1 cellular context compared by ENCODE assay signal in genomic region chr11:73760680-73761402, GRCh38.
TF ChIP-seq lines count a peak whose summit lies in the region.

RAB6A (minus strand) TSS chr11:73761074; CDS start chr11:73760635, 439 bp downstream.

TF ChIP-seq in HepG2, 621 proteins besides CTCF, POLR2A, EP300 and RAD21 (continued from another document and continues in another):
- TF ChIP-seq ZNF710 (CRISPR knock-in tag; IDR thresholded peaks at IDR 0.05; ENCODE audit: borderline replicate concordance), result no peak
- no peak for TF ChIP-seq ZNF639 (CRISPR knock-in tag; conservative IDR thresholded peaks at IDR 0.05)
- no peak for TF ChIP-seq U2AF2 (IDR thresholded peaks at IDR 0.05; ENCODE audit: low read depth, low read length)
- TF ChIP-seq HDAC2 (CRISPR knock-in tag; IDR thresholded peaks at IDR 0.05), result 0 out of 2 replicates have a peak, but pooled peaks have one; percentile 7
- peak; percentile 88 for TF ChIP-seq NFYC (CRISPR knock-in tag; IDR thresholded peaks at IDR 0.05)
- no peak for TF ChIP-seq FOXJ3 (CRISPR knock-in tag; IDR thresholded peaks at IDR 0.05; ENCODE audit: borderline replicate concordance)
- no peak for TF ChIP-seq SOX5 (CRISPR knock-in tag; IDR thresholded peaks at IDR 0.05; ENCODE audit: borderline replicate concordance)
- no peak for TF ChIP-seq FIP1L1 (IDR thresholded peaks at IDR 0.05; ENCODE audit: borderline replicate concordance, insufficient read depth, low read depth, low read length)
- TF ChIP-seq POLR2AphosphoS2 (IDR thresholded peaks at IDR 0.05; ENCODE audit: low read depth, low read length), result no peak
- no peak; the same call in 1 of the 2 replicates for TF ChIP-seq PATZ1 (CRISPR knock-in tag; IDR thresholded peaks at IDR 0.05)
- 0 out of 2 replicates have a peak, but pooled peaks have one; percentile 9 for TF ChIP-seq ZNF83 (CRISPR knock-in tag; IDR thresholded peaks at IDR 0.05; ENCODE audit: borderline replicate concordance)
- TF ChIP-seq ZBTB26 (CRISPR knock-in tag; IDR thresholded peaks at IDR 0.05; ENCODE audit: borderline replicate concordance), result no peak
- TF ChIP-seq HOXA5 (CRISPR knock-in tag; IDR thresholded peaks at IDR 0.05), result peak; percentile 86
- TF ChIP-seq ASH2L (IDR thresholded peaks at IDR 0.05; ENCODE audit: insufficient read length, low read depth, low read length), result peak; percentile 65
- TF ChIP-seq GATA4 (IDR thresholded peaks at IDR 0.05; ENCODE audit: borderline replicate concordance, low read depth), result no peak
- no peak for TF ChIP-seq ZNF598 (CRISPR knock-in tag; IDR thresholded peaks at IDR 0.05; ENCODE audit: borderline replicate concordance)
- TF ChIP-seq ZFP91 (CRISPR knock-in tag; IDR thresholded peaks at IDR 0.05; ENCODE audit: borderline replicate concordance), result peak; percentile 74; the same call in 1 of the 2 replicates
- TF ChIP-seq RBM39 (IDR thresholded peaks at IDR 0.05; ENCODE audit: low read depth, low read length, poor library complexity, severe bottlenecking), result peak; percentile 20
- no peak for TF ChIP-seq IKZF1 (IDR thresholded peaks at IDR 0.05)
- no peak for TF ChIP-seq ZNF382 (CRISPR knock-in tag; IDR thresholded peaks at IDR 0.05; ENCODE audit: borderline replicate concordance)
- peak; percentile 57; the same call in 1 of the 2 replicates for TF ChIP-seq CREB3 (CRISPR knock-in tag; IDR thresholded peaks at IDR 0.05)
- TF ChIP-seq ZNF772 (CRISPR knock-in tag; IDR thresholded peaks at IDR 0.05), result no peak
- TF ChIP-seq TRIM24 (CRISPR knock-in tag; IDR thresholded peaks at IDR 0.05), result no peak
- no peak for TF ChIP-seq ZNF740 (CRISPR knock-in tag; IDR thresholded peaks at IDR 0.05)
- 0 out of 2 replicates have a peak, but pooled peaks have one; percentile 32 for TF ChIP-seq BHLHE40 (IDR thresholded peaks at IDR 0.05; ENCODE audit: low read length)
- TF ChIP-seq ZSCAN9 (CRISPR knock-in tag; IDR thresholded peaks at IDR 0.05; ENCODE audit: borderline replicate concordance), result no peak
- no peak for TF ChIP-seq FOXK2 (IDR thresholded peaks at IDR 0.05)
- TF ChIP-seq ZNF407 (CRISPR knock-in tag; IDR thresholded peaks at IDR 0.05; ENCODE audit: not compliant biosample characterization), result no peak
- TF ChIP-seq HNF1B (CRISPR knock-in tag; IDR thresholded peaks at IDR 0.05), result no peak
- no peak for TF ChIP-seq ZNF660 (CRISPR knock-in tag; IDR thresholded peaks at IDR 0.05; ENCODE audit: borderline replicate concordance, low read depth)
- no peak for TF ChIP-seq ZNF124 (CRISPR knock-in tag; IDR thresholded peaks at IDR 0.05)
- TF ChIP-seq FOXK1 (CRISPR knock-in tag; IDR thresholded peaks at IDR 0.05; ENCODE audit: borderline replicate concordance, low read depth), result no peak
- TF ChIP-seq ZNF841 (CRISPR knock-in tag; IDR thresholded peaks at IDR 0.05; ENCODE audit: borderline replicate concordance), result no peak
- no peak for TF ChIP-seq ZFP62 (CRISPR knock-in tag; IDR thresholded peaks at IDR 0.05)
- no peak for TF ChIP-seq CREBL2 (CRISPR knock-in tag; IDR thresholded peaks at IDR 0.05; ENCODE audit: borderline replicate concordance)
- TF ChIP-seq ZNF552 (CRISPR knock-in tag; IDR thresholded peaks at IDR 0.05; ENCODE audit: borderline replicate concordance), result no peak
- no peak for TF ChIP-seq TEF (CRISPR knock-in tag; IDR thresholded peaks at IDR 0.05)
- TF ChIP-seq PLRG1 (conservative IDR thresholded peaks at IDR 0.05), result no peak
